ENCODE assay signal across 1 cellular context in the genomic region with DNA sequence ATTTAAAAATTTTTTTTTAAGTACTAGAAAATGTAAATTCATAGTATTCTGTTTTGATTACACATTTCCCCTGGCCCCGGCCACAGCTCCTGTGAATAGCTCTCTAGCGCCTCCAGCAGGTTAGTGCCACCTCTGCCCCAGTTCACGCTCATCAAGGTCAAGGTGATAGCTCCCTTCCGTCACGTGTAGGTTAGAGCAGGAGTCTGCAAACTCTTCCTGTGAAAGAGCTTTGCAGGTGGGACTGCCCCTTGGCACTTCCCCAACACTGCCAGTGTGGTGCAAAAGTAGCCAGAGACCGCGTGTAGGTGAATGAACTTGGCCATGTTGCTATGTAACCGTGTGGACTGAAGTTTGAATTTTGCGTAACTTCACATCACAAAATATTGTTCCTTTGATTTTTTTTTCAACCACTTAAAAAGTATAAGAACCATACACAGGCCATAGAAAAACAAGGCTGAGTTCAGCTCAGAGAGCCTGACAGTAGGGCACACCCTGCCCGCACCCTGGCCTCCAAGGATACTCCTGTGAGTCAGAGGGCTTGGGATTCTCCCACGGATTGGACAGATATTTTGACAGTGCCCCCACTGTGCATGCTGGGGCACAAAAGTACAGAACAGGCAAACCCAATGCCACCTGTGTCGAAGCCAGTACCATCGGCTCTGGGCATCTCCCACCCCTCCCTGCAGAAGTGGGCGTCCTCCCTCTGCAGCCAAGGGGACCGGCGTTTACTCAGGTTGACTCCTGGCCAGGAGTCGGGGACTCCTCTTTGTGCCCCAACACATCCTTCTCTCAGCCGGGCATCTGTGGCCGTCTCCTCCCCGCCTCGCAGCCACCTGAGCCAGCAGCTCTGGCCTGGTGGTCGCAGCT.
TF ChIP-seq lines count a peak whose summit lies in the region.

No MANE protein-coding gene starts in this region.

TF ChIP-seq in HCT116, 20 proteins besides CTCF, POLR2A, EP300 and RAD21 (continued from another document):
- TF ChIP-seq, protein P1, sequence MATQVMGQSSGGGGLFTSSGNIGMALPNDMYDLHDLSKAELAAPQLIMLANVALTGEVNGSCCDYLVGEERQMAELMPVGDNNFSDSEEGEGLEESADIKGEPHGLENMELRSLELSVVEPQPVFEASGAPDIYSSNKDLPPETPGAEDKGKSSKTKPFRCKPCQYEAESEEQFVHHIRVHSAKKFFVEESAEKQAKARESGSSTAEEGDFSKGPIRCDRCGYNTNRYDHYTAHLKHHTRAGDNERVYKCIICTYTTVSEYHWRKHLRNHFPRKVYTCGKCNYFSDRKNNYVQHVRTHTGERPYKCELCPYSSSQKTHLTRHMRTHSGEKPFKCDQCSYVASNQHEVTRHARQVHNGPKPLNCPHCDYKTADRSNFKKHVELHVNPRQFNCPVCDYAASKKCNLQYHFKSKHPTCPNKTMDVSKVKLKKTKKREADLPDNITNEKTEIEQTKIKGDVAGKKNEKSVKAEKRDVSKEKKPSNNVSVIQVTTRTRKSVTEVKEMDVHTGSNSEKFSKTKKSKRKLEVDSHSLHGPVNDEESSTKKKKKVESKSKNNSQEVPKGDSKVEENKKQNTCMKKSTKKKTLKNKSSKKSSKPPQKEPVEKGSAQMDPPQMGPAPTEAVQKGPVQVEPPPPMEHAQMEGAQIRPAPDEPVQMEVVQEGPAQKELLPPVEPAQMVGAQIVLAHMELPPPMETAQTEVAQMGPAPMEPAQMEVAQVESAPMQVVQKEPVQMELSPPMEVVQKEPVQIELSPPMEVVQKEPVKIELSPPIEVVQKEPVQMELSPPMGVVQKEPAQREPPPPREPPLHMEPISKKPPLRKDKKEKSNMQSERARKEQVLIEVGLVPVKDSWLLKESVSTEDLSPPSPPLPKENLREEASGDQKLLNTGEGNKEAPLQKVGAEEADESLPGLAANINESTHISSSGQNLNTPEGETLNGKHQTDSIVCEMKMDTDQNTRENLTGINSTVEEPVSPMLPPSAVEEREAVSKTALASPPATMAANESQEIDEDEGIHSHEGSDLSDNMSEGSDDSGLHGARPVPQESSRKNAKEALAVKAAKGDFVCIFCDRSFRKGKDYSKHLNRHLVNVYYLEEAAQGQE (IDR thresholded peaks at IDR 0.05; ENCODE audit: low read depth), result no peak
- TF ChIP-seq FOSL1 (IDR thresholded peaks at IDR 0.05; ENCODE audit: low read depth), result no peak
TF ChIP-seq in HCT116: peak in this region for 0.
